Comparison of ENCODE assay signal across 1 cellular context in the genomic region with DNA sequence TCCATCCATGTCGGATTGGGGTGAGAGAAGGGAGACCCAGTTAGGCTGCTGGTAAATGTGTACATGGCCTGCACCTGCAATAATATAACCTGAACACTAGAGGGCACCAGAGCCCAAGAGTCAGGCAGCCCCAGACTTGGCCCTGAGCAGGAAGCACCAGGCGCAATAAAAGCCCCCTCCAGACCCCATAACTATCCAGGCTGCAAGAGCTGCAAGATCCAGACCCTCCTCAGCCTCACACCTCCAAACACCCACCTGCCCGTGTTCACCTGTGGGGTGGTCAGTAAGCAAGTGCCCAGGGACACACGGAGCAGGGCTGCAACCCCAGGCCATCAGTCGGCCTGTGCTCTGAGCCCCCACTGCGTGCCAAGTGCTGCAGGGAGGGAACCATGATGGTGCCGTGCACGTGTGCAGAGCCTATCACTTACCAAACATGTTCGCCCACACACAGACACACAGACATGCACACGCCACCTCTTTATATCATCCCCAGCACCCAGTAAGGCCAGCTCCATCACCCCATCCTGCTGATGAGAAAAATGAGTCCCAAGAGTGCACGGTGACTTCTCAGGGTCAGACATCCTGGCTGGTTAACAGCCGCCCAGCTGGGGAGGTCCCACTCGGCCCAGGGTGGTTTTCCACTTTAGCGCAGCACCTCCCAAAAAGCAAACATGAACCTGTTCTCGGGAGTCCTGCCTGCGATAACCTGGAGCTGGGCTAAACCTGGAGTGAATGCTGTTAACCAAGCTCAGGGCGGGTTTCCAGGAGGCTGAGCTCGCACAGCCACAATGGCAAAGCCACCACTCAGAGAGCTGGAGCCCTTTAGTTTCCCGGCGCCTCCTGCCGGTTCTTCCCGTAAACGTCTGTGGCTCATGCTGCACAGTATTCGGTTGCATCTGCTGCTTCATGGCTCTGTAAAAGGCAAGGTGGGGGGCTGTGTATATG.
TF ChIP-seq lines count a peak whose summit lies in the region.

No MANE protein-coding gene starts in this region.

TF ChIP-seq in GM23338, 12 proteins besides CTCF, POLR2A, EP300 and RAD21 (continued from another document):
- TF ChIP-seq, protein P1, sequence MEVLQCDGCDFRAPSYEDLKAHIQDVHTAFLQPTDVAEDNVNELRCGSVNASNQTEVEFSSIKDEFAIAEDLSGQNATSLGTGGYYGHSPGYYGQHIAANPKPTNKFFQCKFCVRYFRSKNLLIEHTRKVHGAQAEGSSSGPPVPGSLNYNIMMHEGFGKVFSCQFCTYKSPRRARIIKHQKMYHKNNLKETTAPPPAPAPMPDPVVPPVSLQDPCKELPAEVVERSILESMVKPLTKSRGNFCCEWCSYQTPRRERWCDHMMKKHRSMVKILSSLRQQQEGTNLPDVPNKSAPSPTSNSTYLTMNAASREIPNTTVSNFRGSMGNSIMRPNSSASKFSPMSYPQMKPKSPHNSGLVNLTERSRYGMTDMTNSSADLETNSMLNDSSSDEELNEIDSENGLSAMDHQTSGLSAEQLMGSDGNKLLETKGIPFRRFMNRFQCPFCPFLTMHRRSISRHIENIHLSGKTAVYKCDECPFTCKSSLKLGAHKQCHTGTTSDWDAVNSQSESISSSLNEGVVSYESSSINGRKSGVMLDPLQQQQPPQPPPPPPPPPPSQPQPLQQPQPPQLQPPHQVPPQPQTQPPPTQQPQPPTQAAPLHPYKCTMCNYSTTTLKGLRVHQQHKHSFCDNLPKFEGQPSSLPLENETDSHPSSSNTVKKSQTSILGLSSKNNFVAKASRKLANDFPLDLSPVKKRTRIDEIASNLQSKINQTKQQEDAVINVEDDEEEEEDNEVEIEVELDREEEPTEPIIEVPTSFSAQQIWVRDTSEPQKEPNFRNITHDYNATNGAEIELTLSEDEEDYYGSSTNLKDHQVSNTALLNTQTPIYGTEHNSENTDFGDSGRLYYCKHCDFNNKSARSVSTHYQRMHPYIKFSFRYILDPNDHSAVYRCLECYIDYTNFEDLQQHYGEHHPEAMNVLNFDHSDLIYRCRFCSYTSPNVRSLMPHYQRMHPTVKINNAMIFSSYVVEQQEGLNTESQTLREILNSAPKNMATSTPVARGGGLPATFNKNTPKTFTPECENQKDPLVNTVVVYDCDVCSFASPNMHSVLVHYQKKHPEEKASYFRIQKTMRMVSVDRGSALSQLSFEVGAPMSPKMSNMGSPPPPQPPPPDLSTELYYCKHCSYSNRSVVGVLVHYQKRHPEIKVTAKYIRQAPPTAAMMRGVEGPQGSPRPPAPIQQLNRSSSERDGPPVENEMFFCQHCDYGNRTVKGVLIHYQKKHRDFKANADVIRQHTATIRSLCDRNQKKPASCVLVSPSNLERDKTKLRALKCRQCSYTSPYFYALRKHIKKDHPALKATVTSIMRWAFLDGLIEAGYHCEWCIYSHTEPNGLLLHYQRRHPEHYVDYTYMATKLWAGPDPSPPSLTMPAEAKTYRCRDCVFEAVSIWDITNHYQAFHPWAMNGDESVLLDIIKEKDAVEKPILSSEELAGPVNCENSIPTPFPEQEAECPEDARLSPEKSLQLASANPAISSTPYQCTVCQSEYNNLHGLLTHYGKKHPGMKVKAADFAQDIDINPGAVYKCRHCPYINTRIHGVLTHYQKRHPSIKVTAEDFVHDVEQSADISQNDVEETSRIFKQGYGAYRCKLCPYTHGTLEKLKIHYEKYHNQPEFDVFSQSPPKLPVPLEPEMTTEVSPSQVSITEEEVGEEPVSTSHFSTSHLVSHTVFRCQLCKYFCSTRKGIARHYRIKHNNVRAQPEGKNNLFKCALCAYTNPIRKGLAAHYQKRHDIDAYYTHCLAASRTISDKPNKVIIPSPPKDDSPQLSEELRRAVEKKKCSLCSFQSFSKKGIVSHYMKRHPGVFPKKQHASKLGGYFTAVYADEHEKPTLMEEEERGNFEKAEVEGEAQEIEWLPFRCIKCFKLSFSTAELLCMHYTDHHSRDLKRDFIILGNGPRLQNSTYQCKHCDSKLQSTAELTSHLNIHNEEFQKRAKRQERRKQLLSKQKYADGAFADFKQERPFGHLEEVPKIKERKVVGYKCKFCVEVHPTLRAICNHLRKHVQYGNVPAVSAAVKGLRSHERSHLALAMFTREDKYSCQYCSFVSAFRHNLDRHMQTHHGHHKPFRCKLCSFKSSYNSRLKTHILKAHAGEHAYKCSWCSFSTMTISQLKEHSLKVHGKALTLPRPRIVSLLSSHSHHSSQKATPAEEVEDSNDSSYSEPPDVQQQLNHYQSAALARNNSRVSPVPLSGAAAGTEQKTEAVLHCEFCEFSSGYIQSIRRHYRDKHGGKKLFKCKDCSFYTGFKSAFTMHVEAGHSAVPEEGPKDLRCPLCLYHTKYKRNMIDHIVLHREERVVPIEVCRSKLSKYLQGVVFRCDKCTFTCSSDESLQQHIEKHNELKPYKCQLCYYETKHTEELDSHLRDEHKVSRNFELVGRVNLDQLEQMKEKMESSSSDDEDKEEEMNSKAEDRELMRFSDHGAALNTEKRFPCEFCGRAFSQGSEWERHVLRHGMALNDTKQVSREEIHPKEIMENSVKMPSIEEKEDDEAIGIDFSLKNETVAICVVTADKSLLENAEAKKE (CRISPR knock-in tag; IDR thresholded peaks at IDR 0.05) = no peak
- no peak for TF ChIP-seq EZH2phosphoT487 (IDR thresholded peaks at IDR 0.05; ENCODE audit: unreplicated experiment)
- no peak for TF ChIP-seq JUNB (IDR thresholded peaks at IDR 0.05; ENCODE audit: unreplicated experiment)
TF ChIP-seq in GM23338: peak in this region for 0.
